ENCODE assay signal across 10 cellular contexts in the genomic region with DNA sequence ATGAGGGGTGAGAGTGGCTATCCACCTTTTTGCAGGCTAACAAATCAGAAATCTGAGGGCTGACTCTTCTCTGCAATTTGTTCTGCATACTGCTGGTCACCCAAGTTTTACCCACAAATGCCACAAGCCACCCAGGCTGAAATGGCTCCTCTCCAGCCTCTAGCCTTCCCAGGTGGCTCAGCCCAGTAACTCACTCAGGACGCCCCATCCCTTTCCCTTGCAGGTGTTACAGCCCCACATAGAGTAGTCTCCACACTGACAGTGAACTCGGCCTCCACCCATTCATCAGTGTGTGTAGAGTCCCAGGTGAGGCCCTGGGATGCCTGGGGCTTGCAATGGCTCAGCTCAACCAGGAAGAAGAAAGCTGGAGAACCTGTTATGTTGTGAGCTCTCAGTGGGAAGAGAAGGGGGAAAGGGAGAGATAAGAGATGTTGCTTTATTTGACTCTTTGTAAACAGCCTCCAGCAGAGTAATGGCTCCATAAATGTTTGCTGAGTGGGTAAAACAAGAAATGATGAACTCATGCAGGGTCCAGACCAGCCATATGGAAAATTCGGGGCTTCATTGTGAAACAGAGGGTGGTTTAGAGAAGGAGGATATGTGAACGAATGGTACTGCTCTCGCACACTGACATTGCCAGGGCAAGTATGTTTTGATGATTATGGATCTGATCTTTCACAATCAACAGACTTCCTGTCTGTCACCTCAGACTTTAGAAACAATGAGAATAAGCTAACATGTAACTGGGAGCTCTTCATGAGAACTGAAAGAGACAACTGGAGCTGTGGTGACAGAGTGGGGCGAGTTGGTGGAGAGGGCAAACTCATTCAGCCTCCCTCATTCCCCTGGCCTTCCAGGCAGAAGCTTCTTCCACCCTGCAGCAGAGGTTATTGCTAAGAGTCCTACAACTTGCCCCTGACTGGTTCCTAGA.
DNase-seq lines count a peak whose midpoint lies in the region; ATAC-seq and TF ChIP-seq lines count a peak whose summit lies in the region.
"Had no signal": no experiment of that assay in that cellular context is flagged by ENCODE, and none has a peak within 500 bp of the region (broad histone marks: within the 10 kb centered on the region; RNA-seq: fewer than 3 reads in every experiment).

No MANE protein-coding gene starts in this region.

- POLR2A ChIA-PET in CD8-positive, alpha-beta T cell (lab: Charles Lee) = interaction anchor here (0.6 kb wide), 1 partner anchor 516 kb away, joined by 3 read pairs; no protein-coding TSS in a partner anchor

- no peaks in the 10 kb centered on the region for H3F3A ChIP-seq in smooth muscle cell (ENCODE audit: low read depth)

- H3K9me3 Mint-ChIP-seq in CD8-positive, alpha-beta T cell = no peaks in the 10 kb centered on the region
- H3K9me3 Mint-ChIP-seq in activated T-cell treated with anti-CD3 and anti-CD28 coated beads, Interleukin-2, amount 50 U/mL, for 72 hours = peaks cover 0 to 2% of the 10 kb centered on the region in 2 donors
- H3K9me3 Mint-ChIP-seq in endothelial cell (ENCODE audit: unreplicated experiment) = no peaks in the 10 kb centered on the region

- H3K27me3 ChIP-seq in CD8-positive, alpha-beta T cell (ENCODE audit: insufficient read depth, low read length) = no peaks in the 10 kb centered on the region
- H3K27me3 ChIP-seq in H7 (ENCODE audit: control insufficient read depth, insufficient read depth, low read length) = no peaks in the 10 kb centered on the region
- no peaks in the 10 kb centered on the region for H3K27me3 ChIP-seq in smooth muscle cell (ENCODE audit: low read depth)
- H3K27me3 ChIP-seq: esophagus muscularis mucosa, SJSA1 had no signal

- H3K36me3 Mint-ChIP-seq in CD8-positive, alpha-beta T cell = no peaks in the 10 kb centered on the region
- no peaks in the 10 kb centered on the region for H3K36me3 Mint-ChIP-seq in activated T-cell treated with anti-CD3 and anti-CD28 coated beads, Interleukin-2, amount 50 U/mL, for 72 hours (ENCODE audit: insufficient read depth in 2 of 2)
- H3K36me3 Mint-ChIP-seq in endothelial cell (ENCODE audit: low read depth, unreplicated experiment) = no peaks in the 10 kb centered on the region

- no peaks in the 10 kb centered on the region for H3K36me3 ChIP-seq in CD8-positive, alpha-beta T cell (ENCODE audit: insufficient read depth, low read length)
- no peaks in the 10 kb centered on the region for H3K36me3 ChIP-seq in H7 (replicated peaks; ENCODE audit: control insufficient read depth, insufficient read depth, low read length)
- H3K36me3 ChIP-seq in smooth muscle cell (ENCODE audit: low read depth) = no peaks in the 10 kb centered on the region
- H3K36me3 ChIP-seq: esophagus muscularis mucosa, SJSA1 had no signal

- intact Hi-C loops in CD8-positive, alpha-beta T cell (cut with DNase I, micrococcal nuclease) = no loop called here

- H3K4me3 Mint-ChIP-seq in CD8-positive, alpha-beta T cell = peak overlapping the region; percentile 47
- peak overlapping the region; percentile 25 to 35 for H3K4me3 Mint-ChIP-seq in activated T-cell treated with anti-CD3 and anti-CD28 coated beads, Interleukin-2, amount 50 U/mL, for 72 hours
- H3K4me3 Mint-ChIP-seq in endothelial cell (ENCODE audit: unreplicated experiment) = no peak overlapping the region

- H3K4me1 Mint-ChIP-seq in CD8-positive, alpha-beta T cell (ENCODE audit: low read depth) = peaks cover 22% of the 10 kb centered on the region
- peaks cover 18% of the 10 kb centered on the region for H3K4me1 Mint-ChIP-seq in activated T-cell treated with anti-CD3 and anti-CD28 coated beads, Interleukin-2, amount 50 U/mL, for 72 hours (ENCODE audit: low read depth)
- H3K4me1 Mint-ChIP-seq in endothelial cell (ENCODE audit: unreplicated experiment) = peaks cover 5% of the 10 kb centered on the region

- H4K20me1 ChIP-seq in smooth muscle cell (ENCODE audit: low read depth) = no peaks in the 10 kb centered on the region

- H2AFZ ChIP-seq in smooth muscle cell (ENCODE audit: low read depth) = no peak overlapping the region

- TF ChIP-seq CTCF in CD8-positive, alpha-beta T cell (IDR thresholded peaks at IDR 0.05) = no peak
- TF ChIP-seq CTCF in endothelial cell (IDR thresholded peaks at IDR 0.05; ENCODE audit: unreplicated experiment) (no peak), smooth muscle cell (IDR thresholded peaks at IDR 0.05; ENCODE audit: borderline replicate concordance, insufficient read depth, poor library complexity, severe bottlenecking) (no peak)

- no peaks in the 10 kb centered on the region for H3K79me2 ChIP-seq in smooth muscle cell (ENCODE audit: low read depth)

- peak; percentile 72 for ATAC-seq in CD8-positive, alpha-beta T cell
- ATAC-seq in GM19438 (IDR thresholded peaks at IDR 0.05; ENCODE audit: low read depth, unreplicated experiment) = peak; percentile 85
- ATAC-seq in HG03354 (IDR thresholded peaks at IDR 0.05; ENCODE audit: poor library complexity, severe bottlenecking, unreplicated experiment) = peak; percentile 75
- peak; percentile 72 to 90 for ATAC-seq in activated T-cell treated with anti-CD3 and anti-CD28 coated beads, Interleukin-2, amount 50 U/mL, for 72 hours (replicated peaks in 1 of 2)

- H3K9me3 ChIP-seq in CD8-positive, alpha-beta T cell (ENCODE audit: low read length) = no peaks in the 10 kb centered on the region
- H3K9me3 ChIP-seq in smooth muscle cell (replicated peaks; ENCODE audit: low read depth) = no peaks in the 10 kb centered on the region
- H3K9me3 ChIP-seq: SJSA1 had no signal

- H3K27ac Mint-ChIP-seq in CD8-positive, alpha-beta T cell = peak overlapping the region; percentile 81
- peak overlapping the region; percentile 74 for H3K27ac Mint-ChIP-seq in activated T-cell treated with anti-CD3 and anti-CD28 coated beads, Interleukin-2, amount 50 U/mL, for 72 hours
- no peak overlapping the region for H3K27ac Mint-ChIP-seq in endothelial cell (ENCODE audit: unreplicated experiment)

- peaks cover 15% of the 10 kb centered on the region for H3K4me1 ChIP-seq in CD8-positive, alpha-beta T cell (ENCODE audit: insufficient read depth, low read length)
- H3K4me1 ChIP-seq in smooth muscle cell (ENCODE audit: low read depth) = no peaks in the 10 kb centered on the region

- H3K4me2 ChIP-seq in smooth muscle cell = no peak overlapping the region

- H3K9ac ChIP-seq in smooth muscle cell (ENCODE audit: low read depth) = no peak overlapping the region

- H3K27me3 Mint-ChIP-seq in CD8-positive, alpha-beta T cell (ENCODE audit: low read depth) = peaks cover 2% of the 10 kb centered on the region
- no peaks in the 10 kb centered on the region for H3K27me3 Mint-ChIP-seq in activated T-cell treated with anti-CD3 and anti-CD28 coated beads, Interleukin-2, amount 50 U/mL, for 72 hours (ENCODE audit: low read depth)
- H3K27me3 Mint-ChIP-seq in endothelial cell (ENCODE audit: unreplicated experiment) = peaks cover 1% of the 10 kb centered on the region

- DNase-seq in CD8-positive, alpha-beta T cell = peak in 1 of 7 experiments; percentile 13
- DNase-seq in activated T-cell treated with anti-CD3 and anti-CD28 coated beads, Interleukin-2, amount 50 U/mL, for 72 hours = peak; percentile 2 to 9
- DNase-seq in H7 (no peak), endothelial cell (ENCODE audit: low spot score) (no peak), smooth muscle cell (lab: John Stamatoyannopoulos, UW; ENCODE audit: unreplicated experiment) (no peak), DMS 273 treated with DMSO at 0.1 percent for 48 hours (lab: John Stamatoyannopoulos, UW) (no peak)

- 89% methylated on average over 6 of the region's 6 CpGs for WGBS in smooth muscle cell (ENCODE audit: low lambda C conversion rate)

- H3K4me3 ChIP-seq in CD8-positive, alpha-beta T cell (ENCODE audit: low read depth, low read length) = no peak overlapping the region
- H3K4me3 ChIP-seq in H7 (ENCODE audit: insufficient read depth, low read depth, low read length) = no peak overlapping the region
- no peak overlapping the region for H3K4me3 ChIP-seq in smooth muscle cell
- H3K4me3 ChIP-seq: esophagus muscularis mucosa, SJSA1 had no signal

- CTCF ChIA-PET in CD8-positive, alpha-beta T cell (lab: Charles Lee) = interaction anchor here (0.7 kb wide), 1 partner anchor 20 kb away, joined by 3 read pairs; no protein-coding TSS in a partner anchor

- no peak overlapping the region for H3K27ac ChIP-seq in CD8-positive, alpha-beta T cell (ENCODE audit: low read depth, low read length)
- no peak overlapping the region for H3K27ac ChIP-seq in smooth muscle cell (ENCODE audit: low read depth)
- H3K27ac ChIP-seq: SJSA1 had no signal

Comparison
In these comparisons a context has a peak if more than half of its experiments do, and no peak if none do; other contexts are left out.
1. DNase-seq: peak in activated T-cell treated with anti-CD3 and anti-CD28 coated beads, Interleukin-2, amount 50 U/mL, for 72 hours (2 of 2); none in H7 (single experiment), endothelial cell (single experiment), smooth muscle cell (single experiment) and DMS 273 treated with DMSO at 0.1 percent for 48 hours (single experiment).
2. Peak in every context shown above with its lines, with median percentiles within 50 percentile points of each other: ATAC-seq.